Comparison of ENCODE assay signal across 20 cellular contexts in genomic region chr12:46886541-46887041, GRCh38.
DNase-seq lines count a peak whose midpoint lies in the region; ATAC-seq and TF ChIP-seq lines count a peak whose summit lies in the region.
"Had no signal": no experiment of that assay in that cellular context is flagged by ENCODE, and none has a peak within 500 bp of the region (broad histone marks: within the 10 kb centered on the region; RNA-seq: fewer than 3 reads in every experiment).

No MANE protein-coding gene starts in this region.

- no peak overlapping the region for H3K18ac ChIP-seq in trophoblast cell (ENCODE audit: low read length)

- H3K27ac ChIP-seq in PC-3 (ENCODE audit: low read length) (no peak overlapping the region), prostate gland (no peak overlapping the region), trophoblast cell (ENCODE audit: low read depth, low read length) (no peak overlapping the region)
- H3K27ac ChIP-seq: BLaER1, body of pancreas, HL-60, neural progenitor cell, vagina had no signal

- no peaks in the 10 kb centered on the region for H3K9me2 ChIP-seq in PC-3 (replicated peaks; ENCODE audit: low read length)

- H3K14ac ChIP-seq in trophoblast cell (ENCODE audit: low read length) = no peak overlapping the region

- TF ChIP-seq CTCF in PC-3 (conservative IDR thresholded peaks at IDR 0.05; ENCODE audit: low read depth, low read length) (no peak), prostate gland (IDR thresholded peaks at IDR 0.05) (no peak)

- H2BK120ac ChIP-seq in trophoblast cell (ENCODE audit: insufficient read depth, low read length, poor library complexity) = no peak overlapping the region

- H3K79me2 ChIP-seq in PC-3 (ENCODE audit: low read length) = no peaks in the 10 kb centered on the region
- H3K79me2 ChIP-seq in trophoblast cell (ENCODE audit: control insufficient read depth, insufficient read depth, low read length, poor library complexity) = no peaks in the 10 kb centered on the region

- no peak overlapping the region for H4K8ac ChIP-seq in trophoblast cell (ENCODE audit: low read depth, low read length)

- 52% methylated on average over 2 of the region's 2 CpGs for WGBS in prostate gland
- WGBS in trophoblast cell (ENCODE audit: extremely low coverage, insufficient coverage, insufficient read length) = no CpG with 5 or more reads among the region's 2 CpGs

- no peak overlapping the region for H2BK12ac ChIP-seq in trophoblast cell (ENCODE audit: low read length)

- no peak for TF ChIP-seq POLR2A in prostate gland (IDR thresholded peaks at IDR 0.05)

- DNase-seq in EL (peak; percentile 90), PC-3 (peak; percentile 54), dedifferentiated amniotic fluid mesenchymal stem cell (ENCODE audit: extremely low spot score) (peak; percentile 18), non-pigmented ciliary epithelial cell (ENCODE audit: low read depth) (peak; percentile 27), prostate gland (ENCODE audit: low spot score) (no peak), trophoblast cell (no peak), DMS79 (lab: John Stamatoyannopoulos, UW) (no peak)
- DNase-seq: activated gamma-delta T cell, body of pancreas, foreskin melanocyte, mesendoderm, NCI-H1694, NCI-H510A, SW 1271 had no signal

- H4K91ac ChIP-seq in trophoblast cell (ENCODE audit: low read depth, low read length) = no peak overlapping the region

- no peak overlapping the region for H3K9ac ChIP-seq in PC-3 (ENCODE audit: low read length)
- H3K9ac ChIP-seq in trophoblast cell (ENCODE audit: low read length) = no peak overlapping the region
- H3K9ac ChIP-seq: BLaER1, neural progenitor cell had no signal

- H3K4me2 ChIP-seq in PC-3 (ENCODE audit: low read length) (0 out of 2 replicates have a peak overlapping the region, but pooled peaks have one; percentile 28), trophoblast cell (ENCODE audit: low read length) (no peak overlapping the region)
- H3K4me2 ChIP-seq: BLaER1, neural progenitor cell had no signal

- H3K4me1 ChIP-seq in PC-3 (ENCODE audit: insufficient read depth, low read length) (peaks cover 6% of the 10 kb centered on the region; the same call in 1 of the 2 replicates), prostate gland (replicated peaks) (no peaks in the 10 kb centered on the region), trophoblast cell (ENCODE audit: control insufficient read depth in 1 of 2, insufficient read depth in 2 of 2, low read length in 2 of 2) (peaks cover 0 to 4% of the 10 kb centered on the region in 2 experiments)
- H3K4me1 ChIP-seq: BLaER1, body of pancreas, neural progenitor cell, vagina had no signal

- no peaks in the 10 kb centered on the region for H3K79me1 ChIP-seq in trophoblast cell (ENCODE audit: low read length)

- no peak overlapping the region for H3K4me3 ChIP-seq in PC-3 (ENCODE audit: low read length)
- H3K4me3 ChIP-seq in prostate gland = no peak overlapping the region
- H3K4me3 ChIP-seq in trophoblast cell (ENCODE audit: low read depth, low read length) = no peak overlapping the region
- H3K4me3 ChIP-seq: BLaER1, body of pancreas, neural progenitor cell, vagina had no signal

- no peak overlapping the region for H4K12ac ChIP-seq in trophoblast cell (ENCODE audit: low read depth, low read length)

- POLR2A ChIA-PET in PC-3 (lab: Charles Lee; ENCODE audit: unreplicated experiment) = interaction anchor here (0.6 kb wide), 1 partner anchor 544 kb away, joined by 7 read pairs; no protein-coding TSS in a partner anchor

- H3K36me3 ChIP-seq in PC-3 (ENCODE audit: low read depth, low read length) (no peaks in the 10 kb centered on the region), prostate gland (no peaks in the 10 kb centered on the region), trophoblast cell (ENCODE audit: control insufficient read depth in 1 of 2, insufficient read depth in 2 of 2, low read length in 2 of 2) (no peaks in the 10 kb centered on the region)
- H3K36me3 ChIP-seq: BLaER1, neural progenitor cell, vagina had no signal

- H3K23ac ChIP-seq in trophoblast cell (ENCODE audit: low read length) = no peak overlapping the region

- no peaks in the 10 kb centered on the region for H3K9me3 ChIP-seq in PC-3 (ENCODE audit: low read length)
- no peaks in the 10 kb centered on the region for H3K9me3 ChIP-seq in prostate gland
- H3K9me3 ChIP-seq in trophoblast cell (ENCODE audit: insufficient read depth, low read depth, low read length) = no peaks in the 10 kb centered on the region
- H3K9me3 ChIP-seq: BLaER1, body of pancreas, vagina had no signal

- H2AFZ ChIP-seq in PC-3 (ENCODE audit: low read length) (no peak overlapping the region), trophoblast cell (ENCODE audit: insufficient read depth, low read length, poor library complexity) (no peak overlapping the region)
- H2AFZ ChIP-seq: neural progenitor cell had no signal

- no peak overlapping the region for H3K4ac ChIP-seq in trophoblast cell (ENCODE audit: low read depth, low read length)

- CTCF ChIA-PET in PC-3 (lab: Charles Lee) = no interaction called here

- no peaks in the 10 kb centered on the region for H3F3A ChIP-seq in PC-3 (ENCODE audit: low read length, unreplicated experiment)

- no peaks in the 10 kb centered on the region for H3K27me3 ChIP-seq in PC-3 (ENCODE audit: low read length)
- no peaks in the 10 kb centered on the region for H3K27me3 ChIP-seq in prostate gland (replicated peaks; ENCODE audit: insufficient read depth)
- no peaks in the 10 kb centered on the region for H3K27me3 ChIP-seq in trophoblast cell (ENCODE audit: insufficient read depth, low read length)
- H3K27me3 ChIP-seq: BLaER1, body of pancreas, neural progenitor cell, vagina had no signal

- no peaks in the 10 kb centered on the region for H4K20me1 ChIP-seq in PC-3 (ENCODE audit: low read length)
- H4K20me1 ChIP-seq: BLaER1 had no signal

- BruUV-seq in PC-3 (replicated peaks; lab: Mats Ljungman, UMichigan) = no TSS peak

- peak; percentile 77 for ATAC-seq in PC-3
- ATAC-seq in HG02870 (IDR thresholded peaks at IDR 0.05; ENCODE audit: unreplicated experiment) = no peak
- ATAC-seq: body of pancreas, sciatic nerve had no signal

- intact Hi-C loops in PC-3 (cut with micrococcal nuclease) = no loop called here
- intact Hi-C loops in prostate gland (cut with DNase I) = no loop called here

- no peak overlapping the region for H2BK5ac ChIP-seq in trophoblast cell (ENCODE audit: low read depth, low read length, poor library complexity)

- H2AK5ac ChIP-seq in trophoblast cell (ENCODE audit: low read length) = no peak overlapping the region

Comparison
In these comparisons a context has a peak if more than half of its experiments do, and no peak if none do; other contexts are left out.
1. DNase-seq: peak in EL (single experiment), PC-3 (single experiment), dedifferentiated amniotic fluid mesenchymal stem cell (single experiment) and non-pigmented ciliary epithelial cell (single experiment); none in prostate gland (single experiment), trophoblast cell (0 of 2) and DMS79 (single experiment).